Comparison of ENCODE assay signal across 17 cellular contexts in the genomic region with DNA sequence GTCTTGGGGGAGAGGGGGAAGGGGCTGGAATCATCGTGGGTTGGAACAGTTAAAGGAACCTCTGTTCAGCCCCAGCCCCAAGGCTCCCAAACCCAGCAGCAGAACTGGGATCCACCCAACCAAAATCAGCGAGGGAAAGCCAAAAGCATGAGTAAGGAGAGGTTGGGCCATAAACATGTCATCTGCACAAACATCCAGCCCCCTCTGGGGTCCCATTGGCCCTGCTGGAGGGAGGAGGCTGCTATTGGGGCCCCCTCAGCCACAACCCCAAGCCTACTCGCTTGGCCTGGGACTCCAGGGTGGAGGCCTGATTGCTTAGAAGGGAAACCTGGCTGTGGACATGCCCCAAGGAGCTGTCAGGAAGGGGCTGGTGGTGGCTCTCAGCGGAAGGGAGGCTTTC.
DNase-seq lines count a peak whose midpoint lies in the region; ATAC-seq and TF ChIP-seq lines count a peak whose summit lies in the region.
"Had no signal": no experiment of that assay in that cellular context is flagged by ENCODE, and none has a peak within 500 bp of the region (broad histone marks: within the 10 kb centered on the region; RNA-seq: fewer than 3 reads in every experiment).

No MANE protein-coding gene starts in this region.

- no peak overlapping the region for H3K4me3 ChIP-seq in fibroblast of the aortic adventitia (ENCODE audit: low read depth, low read length)
- H3K4me3 ChIP-seq: Peyer's patch had no signal

- TF ChIP-seq CTCF in fibroblast of the aortic adventitia (IDR thresholded peaks at IDR 0.05; ENCODE audit: insufficient read depth, low read length) = no peak

- intact Hi-C loops in sciatic nerve (cut with DNase I) (no loop called here), left colon (cut with DNase I, micrococcal nuclease) (no loop called here)

- ATAC-seq in sciatic nerve = peak; percentile 40
- ATAC-seq in left colon = no peak
- ATAC-seq in HG03025 (IDR thresholded peaks at IDR 0.05; ENCODE audit: low FRiP score, unreplicated experiment) = no peak

- DNase-seq in fibroblast of the aortic adventitia (ENCODE audit: low read depth) (peak; percentile 34), iPS-NIHi11 (ENCODE audit: low spot score) (peak; percentile 1), sciatic nerve (ENCODE audit: low spot score) (no peak), NCI-H1092 treated with DMSO at 0.1 percent for 48 hours (lab: John Stamatoyannopoulos, UW) (no peak), D341Med (ENCODE audit: low spot score) (no peak), left colon (no peak)
- DNase-seq: ACHN; C1 segment of cervical spinal cord; GF-D8; GOT3; NCI-H1105 treated with DMSO at 0.1 percent for 48 hours; NCI-H1694 treated with DMSO at 0.1 percent for 48 hours; NCI-H510A; NCI-H748 treated with DMSO at 0.1 percent for 48 hours; NK-92 treated with Interleukin-12 subunit alpha and Interleukin-12 subunit beta, amount 100 ng/mL, for 24 hours; Peyer's patch had no signal

Comparison
In these comparisons a context has a peak if more than half of its experiments do, and no peak if none do; other contexts are left out.
1. DNase-seq: peak in fibroblast of the aortic adventitia (single experiment) and iPS-NIHi11 (single experiment); none in sciatic nerve (single experiment), NCI-H1092 treated with DMSO at 0.1 percent for 48 hours (single experiment), D341Med (single experiment) and left colon (0 of 2).